ENCODE assay signal across 1 cellular context in genomic region chr7:142693911-142694310, GRCh38.
TF ChIP-seq lines count a peak whose summit lies in the region.

No MANE protein-coding gene starts in this region.

TF ChIP-seq in H1, 55 proteins besides CTCF, POLR2A, EP300 and RAD21:
- no peak for TF ChIP-seq RBBP5 (IDR thresholded peaks at IDR 0.05; ENCODE audit: borderline replicate concordance, low read depth, low read length)
- TF ChIP-seq POLR2AphosphoS5 (IDR thresholded peaks at IDR 0.05; ENCODE audit: low read depth, low read length): no peak
- TF ChIP-seq GTF2F1 (IDR thresholded peaks at IDR 0.05; ENCODE audit: borderline replicate concordance, low read depth, low read length): no peak
- no peak for TF ChIP-seq CHD2 (IDR thresholded peaks at IDR 0.05; ENCODE audit: low read length)
- TF ChIP-seq TEAD4 (IDR thresholded peaks at IDR 0.05; ENCODE audit: low read depth, low read length): no peak
- no peak for TF ChIP-seq BRCA1 (IDR thresholded peaks at IDR 0.05; ENCODE audit: low read depth, low read length)
- TF ChIP-seq ATF3 (IDR thresholded peaks at IDR 0.05; ENCODE audit: insufficient read depth, low read depth, low read length): no peak
- TF ChIP-seq CTBP2 (IDR thresholded peaks at IDR 0.05; ENCODE audit: borderline replicate concordance, insufficient read depth, insufficient read length, low read length): no peak
- TF ChIP-seq RXRA (IDR thresholded peaks at IDR 0.05; ENCODE audit: insufficient read depth, low read depth, low read length): no peak
- no peak for TF ChIP-seq RNF2 (IDR thresholded peaks at IDR 0.05; ENCODE audit: borderline replicate concordance, low read depth, low read length, missing control alignments, poor library complexity, severe bottlenecking)
- no peak for TF ChIP-seq GABPA (IDR thresholded peaks at IDR 0.05; ENCODE audit: borderline replicate concordance, insufficient read depth, low read length)
- TF ChIP-seq SIN3A (conservative IDR thresholded peaks at IDR 0.05 in 1 of 2, IDR thresholded peaks at IDR 0.05 in 1 of 2; ENCODE audit: low read depth in 1 of 2, low read length in 2 of 2): no peak
- no peak for TF ChIP-seq POU5F1 (IDR thresholded peaks at IDR 0.05; ENCODE audit: low read depth, low read length)
- no peak for TF ChIP-seq SP4 (IDR thresholded peaks at IDR 0.05; ENCODE audit: low read length)
- no peak for TF ChIP-seq MAFK (IDR thresholded peaks at IDR 0.05; ENCODE audit: low read depth, low read length)
